ENCODE assay signal across 1 cellular context in genomic region chr6:11537229-11538048, GRCh38.
TF ChIP-seq lines count a peak whose summit lies in the region.

Gene TMEM170B, plus strand, starts transcription at chr6:11537749. Its CDS starts 529 bp downstream, at chr6:11538278.

TF ChIP-seq in HepG2, 621 proteins besides CTCF, POLR2A, EP300 and RAD21 (continued from another document):
- TF ChIP-seq CERS6 (CRISPR knock-in tag; IDR thresholded peaks at IDR 0.05): no peak
- no peak for TF ChIP-seq ZNF382 (CRISPR knock-in tag; IDR thresholded peaks at IDR 0.05; ENCODE audit: borderline replicate concordance)
- no peak for TF ChIP-seq KDM6A (CRISPR knock-in tag; IDR thresholded peaks at IDR 0.05; ENCODE audit: low read depth)
- peak; percentile 88 for TF ChIP-seq ZNF775 (CRISPR knock-in tag; IDR thresholded peaks at IDR 0.05; ENCODE audit: borderline replicate concordance)
- TF ChIP-seq, protein P1, sequence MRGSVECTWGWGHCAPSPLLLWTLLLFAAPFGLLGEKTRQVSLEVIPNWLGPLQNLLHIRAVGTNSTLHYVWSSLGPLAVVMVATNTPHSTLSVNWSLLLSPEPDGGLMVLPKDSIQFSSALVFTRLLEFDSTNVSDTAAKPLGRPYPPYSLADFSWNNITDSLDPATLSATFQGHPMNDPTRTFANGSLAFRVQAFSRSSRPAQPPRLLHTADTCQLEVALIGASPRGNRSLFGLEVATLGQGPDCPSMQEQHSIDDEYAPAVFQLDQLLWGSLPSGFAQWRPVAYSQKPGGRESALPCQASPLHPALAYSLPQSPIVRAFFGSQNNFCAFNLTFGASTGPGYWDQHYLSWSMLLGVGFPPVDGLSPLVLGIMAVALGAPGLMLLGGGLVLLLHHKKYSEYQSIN (CRISPR knock-in tag; IDR thresholded peaks at IDR 0.05; ENCODE audit: borderline replicate concordance): no peak
- TF ChIP-seq ZNF530 (CRISPR knock-in tag; IDR thresholded peaks at IDR 0.05; ENCODE audit: low read depth): no peak
- TF ChIP-seq ATM (IDR thresholded peaks at IDR 0.05; ENCODE audit: borderline replicate concordance): no peak
- no peak for TF ChIP-seq PCBP1 (IDR thresholded peaks at IDR 0.05; ENCODE audit: borderline replicate concordance, low read depth, low read length)
- TF ChIP-seq ZNF251 (CRISPR knock-in tag; IDR thresholded peaks at IDR 0.05): no peak
- TF ChIP-seq IKZF4 (CRISPR knock-in tag; IDR thresholded peaks at IDR 0.05; ENCODE audit: borderline replicate concordance, low read depth, not compliant biosample characterization): peak; percentile 86
- TF ChIP-seq CENPBD1 (CRISPR knock-in tag; IDR thresholded peaks at IDR 0.05; ENCODE audit: borderline replicate concordance, low read depth): no peak; the same call in 1 of the 2 replicates
- TF ChIP-seq MTA1 (CRISPR knock-in tag; IDR thresholded peaks at IDR 0.05; ENCODE audit: borderline replicate concordance): peak; percentile 96
- TF ChIP-seq ZNF572 (CRISPR knock-in tag; IDR thresholded peaks at IDR 0.05): no peak
- peak; percentile 97 for TF ChIP-seq MAX (IDR thresholded peaks at IDR 0.05)
- TF ChIP-seq ARHGAP35 (CRISPR knock-in tag; IDR thresholded peaks at IDR 0.05; ENCODE audit: borderline replicate concordance): no peak; the same call in 1 of the 2 replicates
- no peak for TF ChIP-seq BCLAF1 (IDR thresholded peaks at IDR 0.05)
- peak; percentile 86 for TF ChIP-seq ZNF777 (CRISPR knock-in tag; IDR thresholded peaks at IDR 0.05)
- TF ChIP-seq CBFB (CRISPR knock-in tag; IDR thresholded peaks at IDR 0.05): peak; percentile 56; the same call in 1 of the 2 replicates
- TF ChIP-seq ZSCAN12 (CRISPR knock-in tag; IDR thresholded peaks at IDR 0.05): peak; percentile 31; the same call in 1 of the 2 replicates
- TF ChIP-seq ZKSCAN8 (CRISPR knock-in tag; IDR thresholded peaks at IDR 0.05; ENCODE audit: borderline replicate concordance): 0 out of 2 replicates have a peak, but pooled peaks have one; percentile 17
- TF ChIP-seq ZNF703 (CRISPR knock-in tag; IDR thresholded peaks at IDR 0.05; ENCODE audit: borderline replicate concordance): no peak; the same call in 1 of the 2 replicates
- TF ChIP-seq NRL (CRISPR knock-in tag; IDR thresholded peaks at IDR 0.05; ENCODE audit: borderline replicate concordance): no peak; the same call in 1 of the 2 replicates
- no peak for TF ChIP-seq ZNF317 (CRISPR knock-in tag; IDR thresholded peaks at IDR 0.05)
- TF ChIP-seq, protein P2, sequence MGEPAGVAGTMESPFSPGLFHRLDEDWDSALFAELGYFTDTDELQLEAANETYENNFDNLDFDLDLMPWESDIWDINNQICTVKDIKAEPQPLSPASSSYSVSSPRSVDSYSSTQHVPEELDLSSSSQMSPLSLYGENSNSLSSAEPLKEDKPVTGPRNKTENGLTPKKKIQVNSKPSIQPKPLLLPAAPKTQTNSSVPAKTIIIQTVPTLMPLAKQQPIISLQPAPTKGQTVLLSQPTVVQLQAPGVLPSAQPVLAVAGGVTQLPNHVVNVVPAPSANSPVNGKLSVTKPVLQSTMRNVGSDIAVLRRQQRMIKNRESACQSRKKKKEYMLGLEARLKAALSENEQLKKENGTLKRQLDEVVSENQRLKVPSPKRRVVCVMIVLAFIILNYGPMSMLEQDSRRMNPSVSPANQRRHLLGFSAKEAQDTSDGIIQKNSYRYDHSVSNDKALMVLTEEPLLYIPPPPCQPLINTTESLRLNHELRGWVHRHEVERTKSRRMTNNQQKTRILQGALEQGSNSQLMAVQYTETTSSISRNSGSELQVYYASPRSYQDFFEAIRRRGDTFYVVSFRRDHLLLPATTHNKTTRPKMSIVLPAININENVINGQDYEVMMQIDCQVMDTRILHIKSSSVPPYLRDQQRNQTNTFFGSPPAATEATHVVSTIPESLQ (CRISPR knock-in tag; conservative IDR thresholded peaks at IDR 0.05): no peak
- TF ChIP-seq MIER3 (CRISPR knock-in tag; IDR thresholded peaks at IDR 0.05; ENCODE audit: borderline replicate concordance): peak; percentile 92
- TF ChIP-seq NFYC (CRISPR knock-in tag; IDR thresholded peaks at IDR 0.05): peak; percentile 81
- no peak for TF ChIP-seq U2AF1 (optimal IDR thresholded peaks at IDR 0.05; ENCODE audit: low read depth, low read length)
- TF ChIP-seq ELF3 (CRISPR knock-in tag; IDR thresholded peaks at IDR 0.05): peak; percentile 60; the same call in 1 of the 2 replicates
- TF ChIP-seq MAF1 (CRISPR knock-in tag; IDR thresholded peaks at IDR 0.05; ENCODE audit: borderline replicate concordance): 0 out of 2 replicates have a peak, but pooled peaks have one; percentile 56
- TF ChIP-seq ZNF569 (CRISPR knock-in tag; IDR thresholded peaks at IDR 0.05; ENCODE audit: borderline replicate concordance): no peak
- peak; percentile 68; the same call in 1 of the 2 replicates for TF ChIP-seq FOXK1 (CRISPR knock-in tag; IDR thresholded peaks at IDR 0.05; ENCODE audit: borderline replicate concordance, low read depth)
- TF ChIP-seq, protein P3, sequence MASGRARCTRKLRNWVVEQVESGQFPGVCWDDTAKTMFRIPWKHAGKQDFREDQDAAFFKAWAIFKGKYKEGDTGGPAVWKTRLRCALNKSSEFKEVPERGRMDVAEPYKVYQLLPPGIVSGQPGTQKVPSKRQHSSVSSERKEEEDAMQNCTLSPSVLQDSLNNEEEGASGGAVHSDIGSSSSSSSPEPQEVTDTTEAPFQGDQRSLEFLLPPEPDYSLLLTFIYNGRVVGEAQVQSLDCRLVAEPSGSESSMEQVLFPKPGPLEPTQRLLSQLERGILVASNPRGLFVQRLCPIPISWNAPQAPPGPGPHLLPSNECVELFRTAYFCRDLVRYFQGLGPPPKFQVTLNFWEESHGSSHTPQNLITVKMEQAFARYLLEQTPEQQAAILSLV (CRISPR knock-in tag; IDR thresholded peaks at IDR 0.05; ENCODE audit: borderline replicate concordance): peak; percentile 57; the same call in 1 of the 2 replicates
- peak; percentile 91 for TF ChIP-seq PATZ1 (CRISPR knock-in tag; IDR thresholded peaks at IDR 0.05)
- no peak; the same call in 1 of the 2 replicates for TF ChIP-seq ZNF639 (CRISPR knock-in tag; conservative IDR thresholded peaks at IDR 0.05)
- TF ChIP-seq CENPT (CRISPR knock-in tag; IDR thresholded peaks at IDR 0.05; ENCODE audit: low read depth): peak; percentile 60; the same call in 1 of the 2 replicates
- no peak for TF ChIP-seq ZNF160 (CRISPR knock-in tag; IDR thresholded peaks at IDR 0.05)
- no peak for TF ChIP-seq ATF7 (IDR thresholded peaks at IDR 0.05)
- peak; percentile 60; the same call in 1 of the 2 replicates for TF ChIP-seq ATF7 (CRISPR knock-in tag; IDR thresholded peaks at IDR 0.05)
- TF ChIP-seq POLR2AphosphoS2 (IDR thresholded peaks at IDR 0.05; ENCODE audit: low read depth, low read length): no peak
- TF ChIP-seq, protein P4, sequence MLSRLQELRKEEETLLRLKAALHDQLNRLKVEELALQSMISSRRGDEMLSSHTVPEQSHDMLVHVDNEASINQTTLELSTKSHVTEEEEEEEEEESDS (CRISPR knock-in tag; IDR thresholded peaks at IDR 0.05; ENCODE audit: borderline replicate concordance): no peak
- peak; percentile 61 for TF ChIP-seq BCL6 (CRISPR knock-in tag; IDR thresholded peaks at IDR 0.05)
- TF ChIP-seq PAF1 (CRISPR knock-in tag; IDR thresholded peaks at IDR 0.05): no peak
- TF ChIP-seq, protein P5, sequence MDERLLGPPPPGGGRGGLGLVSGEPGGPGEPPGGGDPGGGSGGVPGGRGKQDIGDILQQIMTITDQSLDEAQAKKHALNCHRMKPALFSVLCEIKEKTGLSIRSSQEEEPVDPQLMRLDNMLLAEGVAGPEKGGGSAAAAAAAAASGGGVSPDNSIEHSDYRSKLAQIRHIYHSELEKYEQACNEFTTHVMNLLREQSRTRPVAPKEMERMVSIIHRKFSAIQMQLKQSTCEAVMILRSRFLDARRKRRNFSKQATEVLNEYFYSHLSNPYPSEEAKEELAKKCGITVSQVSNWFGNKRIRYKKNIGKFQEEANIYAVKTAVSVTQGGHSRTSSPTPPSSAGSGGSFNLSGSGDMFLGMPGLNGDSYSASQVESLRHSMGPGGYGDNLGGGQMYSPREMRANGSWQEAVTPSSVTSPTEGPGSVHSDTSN (CRISPR knock-in tag; IDR thresholded peaks at IDR 0.05): no peak
- no peak for TF ChIP-seq NFE2L1 (CRISPR knock-in tag; IDR thresholded peaks at IDR 0.05; ENCODE audit: borderline replicate concordance)
- no peak; the same call in 1 of the 2 replicates for TF ChIP-seq ZNF556 (CRISPR knock-in tag; IDR thresholded peaks at IDR 0.05; ENCODE audit: borderline replicate concordance)
- TF ChIP-seq GTF2F1 (IDR thresholded peaks at IDR 0.05; ENCODE audit: low read length): no peak
- no peak for TF ChIP-seq ELF4 (CRISPR knock-in tag; IDR thresholded peaks at IDR 0.05; ENCODE audit: borderline replicate concordance)
- TF ChIP-seq, protein P6, sequence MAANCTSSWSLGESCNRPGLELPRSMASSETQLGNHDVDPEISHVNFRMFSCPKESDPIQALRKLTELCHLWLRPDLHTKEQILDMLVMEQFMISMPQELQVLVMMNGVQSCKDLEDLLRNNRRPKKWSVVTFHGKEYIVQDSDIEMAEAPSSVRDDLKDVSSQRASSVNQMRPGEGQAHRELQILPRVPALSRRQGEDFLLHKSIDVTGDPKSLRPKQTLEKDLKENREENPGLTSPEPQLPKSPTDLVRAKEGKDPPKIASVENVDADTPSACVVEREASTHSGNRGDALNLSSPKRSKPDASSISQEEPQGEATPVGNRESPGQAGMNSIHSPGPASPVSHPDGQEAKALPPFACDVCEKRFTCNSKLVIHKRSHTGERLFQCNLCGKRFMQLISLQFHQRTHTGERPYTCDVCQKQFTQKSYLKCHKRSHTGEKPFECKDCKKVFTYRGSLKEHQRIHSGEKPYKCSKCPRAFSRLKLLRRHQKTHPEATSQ (CRISPR knock-in tag; IDR thresholded peaks at IDR 0.05; ENCODE audit: borderline replicate concordance): no peak
- no peak for TF ChIP-seq ZBTB3 (CRISPR knock-in tag; IDR thresholded peaks at IDR 0.05; ENCODE audit: borderline replicate concordance, low read depth)
- peak; percentile 57; the same call in 1 of the 2 replicates for TF ChIP-seq ZNF44 (CRISPR knock-in tag; IDR thresholded peaks at IDR 0.05)
- 0 out of 2 replicates have a peak, but pooled peaks have one; percentile 59 for TF ChIP-seq ZNF224 (CRISPR knock-in tag; IDR thresholded peaks at IDR 0.05)
